Comparison of ENCODE assay signal across 17 cellular contexts in the genomic region with DNA sequence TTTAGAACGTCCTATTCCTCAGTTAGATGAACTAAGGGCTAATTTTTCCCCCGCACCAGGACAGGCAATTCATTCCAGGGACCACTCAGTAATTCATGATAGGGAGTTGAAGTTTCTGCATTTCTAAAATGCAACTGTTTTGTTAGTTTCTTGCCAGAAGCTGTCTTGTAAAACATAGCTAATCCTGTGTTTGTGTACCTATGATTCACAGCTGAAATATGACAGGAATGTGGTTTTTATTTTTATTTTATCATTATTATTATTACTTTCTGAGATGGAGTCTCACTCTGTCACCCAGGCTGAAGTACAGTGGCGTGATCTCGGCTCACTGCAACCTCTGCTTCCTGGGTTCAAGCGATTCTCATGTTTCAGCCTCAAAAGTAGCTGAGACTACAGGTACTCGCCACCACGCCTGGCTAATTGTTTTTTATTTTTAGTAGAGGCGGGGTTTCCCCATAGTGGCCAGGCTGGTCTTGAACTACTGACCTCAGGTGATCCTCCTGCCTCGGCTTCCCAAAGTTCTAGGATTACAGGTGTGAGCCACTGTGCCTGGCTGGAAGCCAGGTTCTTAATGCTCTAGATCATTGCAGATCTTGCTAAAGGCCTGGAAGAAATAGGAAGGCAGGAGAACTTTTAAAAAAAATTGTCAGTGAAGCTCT.
A peak's percentile ranks its signal among the peaks of the same experiment; 100 is the strongest.
DNase-seq lines count a peak whose midpoint lies in the region; ATAC-seq and TF ChIP-seq lines count a peak whose summit lies in the region.
"Had no signal": no experiment of that assay in that cellular context is flagged by ENCODE, and none has a peak within 500 bp of the region (broad histone marks: within the 10 kb centered on the region; RNA-seq: fewer than 3 reads in every experiment).

No MANE protein-coding gene starts in this region.

- H3K27me3 Mint-ChIP-seq in glutamatergic neuron (ENCODE audit: unreplicated experiment): no peaks in the 10 kb centered on the region
- peaks cover 19% of the 10 kb centered on the region for H3K27me3 Mint-ChIP-seq in stimulated activated naive CD8-positive, alpha-beta T cell treated with anti-CD3 and anti-CD28 coated beads, Interleukin-15, amount 100 ng/mL, for 72 hours

- CTCF ChIA-PET in HCT116 (lab: Charles Lee): interaction anchor here (0.8 kb wide), 1 partner anchor 315 kb away, joined by 4 read pairs; no protein-coding TSS in a partner anchor

- H3K4me1 Mint-ChIP-seq in glutamatergic neuron (ENCODE audit: low read depth, unreplicated experiment): no peaks in the 10 kb centered on the region
- no peaks in the 10 kb centered on the region for H3K4me1 Mint-ChIP-seq in stimulated activated naive CD8-positive, alpha-beta T cell treated with anti-CD3 and anti-CD28 coated beads, Interleukin-15, amount 100 ng/mL, for 72 hours

- no peaks in the 10 kb centered on the region for H3K36me3 Mint-ChIP-seq in glutamatergic neuron (ENCODE audit: unreplicated experiment)
- H3K36me3 Mint-ChIP-seq: CD8-positive, alpha-beta T cell had no signal

- H3K27me3 ChIP-seq in HCT116 (ENCODE audit: insufficient read depth, low read length) (peaks cover 46% of the 10 kb centered on the region), fibroblast of lung (ENCODE audit: control insufficient read depth, insufficient read depth, low read length) (peaks cover 12% of the 10 kb centered on the region), right lobe of liver (no peaks in the 10 kb centered on the region)

- no peaks in the 10 kb centered on the region for H4K20me1 ChIP-seq in HCT116 (ENCODE audit: insufficient read depth)
- no peaks in the 10 kb centered on the region for H4K20me1 ChIP-seq in fibroblast of lung (ENCODE audit: control insufficient read depth, extremely low read depth, insufficient read depth, low read length)

- TF ChIP-seq POLR2A in HCT116 (IDR thresholded peaks at IDR 0.05; ENCODE audit: borderline replicate concordance, extremely low read depth, insufficient read depth, insufficient read length) (no peak), right lobe of liver (IDR thresholded peaks at IDR 0.05) (no peak)

- H2AFZ ChIP-seq in HCT116 (ENCODE audit: low read depth, low read length, poor library complexity, severe bottlenecking) (peak overlapping the region; percentile 73), fibroblast of lung (ENCODE audit: low read length) (no peak overlapping the region)

- H3K9me3 ChIP-seq in HCT116 (ENCODE audit: control insufficient read depth in 1 of 2, insufficient read depth in 1 of 2, low read depth in 1 of 2, low read length in 2 of 2) (no peaks in the 10 kb centered on the region), fibroblast of lung (ENCODE audit: control insufficient read depth, insufficient read depth, low read depth, low read length) (no peaks in the 10 kb centered on the region), right lobe of liver (no peaks in the 10 kb centered on the region)
- H3K9me3 ChIP-seq: suprapubic skin had no signal

- no peak overlapping the region for H3K4me3 Mint-ChIP-seq in glutamatergic neuron (ENCODE audit: unreplicated experiment)
- H3K4me3 Mint-ChIP-seq in stimulated activated naive CD8-positive, alpha-beta T cell treated with anti-CD3 and anti-CD28 coated beads, Interleukin-15, amount 100 ng/mL, for 72 hours: no peak overlapping the region
- H3K4me3 Mint-ChIP-seq: CD8-positive, alpha-beta T cell had no signal

- H3K9ac ChIP-seq in HCT116 (ENCODE audit: low read length) (no peak overlapping the region), fibroblast of lung (ENCODE audit: insufficient read depth, low read length) (no peak overlapping the region)

- H3K4me1 ChIP-seq in HCT116 (ENCODE audit: control insufficient read depth in 1 of 2, insufficient read depth in 2 of 2, low read length in 2 of 2) (peaks cover 10 to 17% of the 10 kb centered on the region in 2 experiments), fibroblast of lung (ENCODE audit: control insufficient read depth, extremely low read depth, insufficient read depth, low read length) (peaks cover 3% of the 10 kb centered on the region), right lobe of liver (no peaks in the 10 kb centered on the region)

- WGBS in right lobe of liver (ENCODE audit: insufficient coverage, low coverage, low lambda C conversion rate, missing lambda C conversion rate): 62% methylated on average over 9 of the region's 9 CpGs

- peak; percentile 60 for ATAC-seq in HCT116
- no peak for ATAC-seq in HG03439 (IDR thresholded peaks at IDR 0.05; ENCODE audit: unreplicated experiment)
- no peak for ATAC-seq in stimulated activated naive CD8-positive, alpha-beta T cell treated with anti-CD3 and anti-CD28 coated beads, Interleukin-15, amount 100 ng/mL, for 72 hours
- ATAC-seq in right lobe of liver: no peak
- ATAC-seq: activated CD4-positive, CD25-positive, alpha-beta regulatory T cell treated with anti-CD3 and anti-CD28 coated beads, Interleukin-2, amount 50 U/mL, for 24 hours; CD8-positive, alpha-beta T cell had no signal

- no peak for TF ChIP-seq RAD21 in HCT116 (IDR thresholded peaks at IDR 0.05; ENCODE audit: low read depth)

- no TSS peak for BruUV-seq in HCT116 (replicated peaks; lab: Mats Ljungman, UMichigan)

- TF ChIP-seq CTCF in HCT116 (IDR thresholded peaks at IDR 0.05 in 2 of 3, conservative IDR thresholded peaks at IDR 0.05 in 1 of 3; ENCODE audit: borderline replicate concordance in 1 of 3, insufficient read depth in 1 of 3, low read depth in 2 of 3, low read length in 2 of 3) (no peak), fibroblast of lung (conservative IDR thresholded peaks at IDR 0.05 in 1 of 2, IDR thresholded peaks at IDR 0.05 in 1 of 2; ENCODE audit: low read depth in 1 of 2, low read length in 2 of 2) (no peak), glutamatergic neuron (IDR thresholded peaks at IDR 0.05; ENCODE audit: partially characterized antibody, unreplicated experiment) (no peak), right lobe of liver (IDR thresholded peaks at IDR 0.05) (no peak)

- RAD21 ChIA-PET in HCT116 (lab: Charles Lee; ENCODE audit: low non-redundant PET in 1 of 2, low total read pairs in 2 of 2, uncharacterized antibody in 2 of 2, unreplicated experiment in 2 of 2): no interaction called here

- no peaks in the 10 kb centered on the region for H3K9me2 ChIP-seq in HCT116 (ENCODE audit: insufficient read depth)

- no peak overlapping the region for H3K27ac Mint-ChIP-seq in glutamatergic neuron (ENCODE audit: unreplicated experiment)
- no peak overlapping the region for H3K27ac Mint-ChIP-seq in stimulated activated naive CD8-positive, alpha-beta T cell treated with anti-CD3 and anti-CD28 coated beads, Interleukin-15, amount 100 ng/mL, for 72 hours
- H3K27ac Mint-ChIP-seq: CD8-positive, alpha-beta T cell had no signal

- H3K9me3 Mint-ChIP-seq in glutamatergic neuron (ENCODE audit: unreplicated experiment): no peaks in the 10 kb centered on the region
- H3K9me3 Mint-ChIP-seq in stimulated activated naive CD8-positive, alpha-beta T cell treated with anti-CD3 and anti-CD28 coated beads, Interleukin-15, amount 100 ng/mL, for 72 hours: no peaks in the 10 kb centered on the region
- H3K9me3 Mint-ChIP-seq: CD8-positive, alpha-beta T cell had no signal

- intact Hi-C loops in HCT116 (cut with micrococcal nuclease): no loop called here
- intact Hi-C loops in right lobe of liver (cut with DNase I): no loop called here

- H3K27ac ChIP-seq in HCT116 (ENCODE audit: low read depth, low read length): no peak overlapping the region
- H3K27ac ChIP-seq in fibroblast of lung (ENCODE audit: insufficient read depth, low read length): no peak overlapping the region
- no peak overlapping the region for H3K27ac ChIP-seq in right lobe of liver
- H3K27ac ChIP-seq: suprapubic skin had no signal

- H3K36me3 ChIP-seq in HCT116 (ENCODE audit: control insufficient read depth in 1 of 2, insufficient read depth in 2 of 2, low read length in 2 of 2) (no peaks in the 10 kb centered on the region), fibroblast of lung (ENCODE audit: control insufficient read depth, insufficient read depth, low read length) (no peaks in the 10 kb centered on the region), right lobe of liver (no peaks in the 10 kb centered on the region)
- H3K36me3 ChIP-seq: suprapubic skin had no signal

- H3K4me3 ChIP-seq in HCT116 (replicated peaks in 1 of 2; ENCODE audit: low read depth in 1 of 2, low read length in 2 of 2) (peak overlapping the region in 1 of 2 experiments; percentile 17; a peak in 1 of 4 replicates), fibroblast of lung (replicated peaks in 1 of 4; ENCODE audit: control extremely low read depth in 1 of 4, insufficient read depth in 1 of 4, low read depth in 3 of 4, low read length in 4 of 4) (no peak overlapping the region), right lobe of liver (no peak overlapping the region)
- H3K4me3 ChIP-seq: smooth muscle cell, suprapubic skin had no signal

- H3K4me2 ChIP-seq in HCT116 (ENCODE audit: low read length) (peak overlapping the region; percentile 73), fibroblast of lung (ENCODE audit: extremely low read depth, insufficient read depth, low read length) (no peak overlapping the region)
- H3K4me2 ChIP-seq: smooth muscle cell had no signal

- POLR2A ChIA-PET in HCT116 (lab: Charles Lee): no interaction called here

- H3K79me2 ChIP-seq in HCT116 (ENCODE audit: insufficient read depth, low read length): no peaks in the 10 kb centered on the region
- no peaks in the 10 kb centered on the region for H3K79me2 ChIP-seq in fibroblast of lung (ENCODE audit: control insufficient read depth, insufficient read depth, low read length)

- DNase-seq in HCT116 (ENCODE audit: low read depth, low spot score) (no peak), RPMI8226 (peak; percentile 86), fibroblast of lung (ENCODE audit: low read depth in 2 of 2) (peak; percentile 20 to 26), renal cortical epithelial cell (ENCODE audit: low read depth) (peak; percentile 52), glutamatergic neuron (no peak), right lobe of liver (no peak)
- no peak for DNase-seq in stimulated activated naive CD8-positive, alpha-beta T cell treated with anti-CD3 and anti-CD28 coated beads, Interleukin-15, amount 100 ng/mL, for 72 hours
- DNase-seq: activated T-cell treated with anti-CD3 and anti-CD28 coated beads for 4 hours; amygdala; effector CD8-positive, alpha-beta T cell; hippocampal formation; NCI-H1930 had no signal

TF ChIP-seq in HCT116, 20 proteins besides CTCF, POLR2A, EP300 and RAD21:
- TF ChIP-seq SP1 (IDR thresholded peaks at IDR 0.05; ENCODE audit: low read depth): peak; percentile 18; the same call in 1 of the 2 replicates
- TF ChIP-seq JUND (IDR thresholded peaks at IDR 0.05): peak; percentile 20; the same call in 1 of the 2 replicates
- TF ChIP-seq EZH2phosphoT487 (IDR thresholded peaks at IDR 0.05; ENCODE audit: borderline replicate concordance): no peak
- 0 out of 2 replicates have a peak, but pooled peaks have one; percentile 21 for TF ChIP-seq FOSL1 (IDR thresholded peaks at IDR 0.05; ENCODE audit: low read depth)
- TF ChIP-seq EZH2 (IDR thresholded peaks at IDR 0.05): no peak
- no peak for TF ChIP-seq EGR1 (IDR thresholded peaks at IDR 0.05; ENCODE audit: low read depth)

Comparison
In these comparisons a context has a peak if more than half of its experiments do, and no peak if none do; other contexts are left out.
1. DNase-seq: peak in RPMI8226 (single experiment), fibroblast of lung (2 of 2) and renal cortical epithelial cell (single experiment); none in HCT116 (single experiment), glutamatergic neuron (single experiment), stimulated activated naive CD8-positive, alpha-beta T cell treated with anti-CD3 and anti-CD28 coated beads, Interleukin-15, amount 100 ng/mL, for 72 hours (0 of 2) and right lobe of liver (0 of 3).